ENCODE assay signal across 8 cellular contexts in the genomic region with DNA sequence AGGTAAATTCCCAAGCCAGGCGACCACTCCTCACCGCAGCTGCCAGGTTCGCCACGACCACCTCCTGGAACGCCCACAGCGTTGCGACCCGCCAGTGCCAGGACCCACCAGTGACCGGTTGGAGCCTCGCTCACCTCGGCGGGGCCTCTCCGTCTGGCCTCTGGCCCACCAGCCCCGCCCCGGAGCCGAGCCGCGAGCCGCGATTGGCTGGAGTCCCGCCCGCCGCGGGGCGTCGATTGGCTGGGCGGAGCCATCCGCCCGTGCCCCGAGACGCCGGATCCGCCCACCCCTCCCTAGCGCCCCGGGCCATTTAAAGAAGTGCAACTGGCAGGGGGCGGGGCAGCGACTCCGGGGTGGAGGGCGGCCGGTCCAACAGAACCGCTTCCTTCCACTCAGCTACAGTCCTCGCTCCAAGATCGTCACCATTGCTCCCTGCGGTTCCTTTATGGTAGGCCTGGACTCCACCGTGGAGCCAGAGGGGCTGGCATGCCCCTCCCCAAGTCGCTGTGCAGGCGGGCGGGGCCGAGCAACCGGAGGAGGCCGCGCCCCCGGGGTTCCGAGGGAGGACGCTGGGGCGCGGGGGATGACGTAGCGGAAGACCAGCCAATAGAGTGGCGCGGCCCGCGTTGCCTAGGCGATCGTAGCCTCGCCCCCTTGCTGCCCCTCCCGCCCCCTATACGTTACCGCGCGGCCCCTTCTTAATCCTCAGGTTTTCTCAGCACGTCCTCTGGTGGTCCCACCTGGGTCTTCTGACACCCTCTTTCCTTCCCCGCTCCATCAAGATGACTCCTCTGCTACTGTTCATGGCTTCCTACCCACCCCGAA. TPM values are rescaled to one million over a fixed set of nuclear protein-coding genes. Genes with fewer than 3 reads are reported as not detected.
DNase-seq lines count a peak whose midpoint lies in the region; TF ChIP-seq lines count a peak whose summit lies in the region.

Gene SERTAD3, minus strand, starts transcription at position 155 of the 825 bp plus-strand sequence. CDS start 2,255 bp downstream, outside the sequence.

- H2BK15ac ChIP-seq in mesenchymal stem cell (ENCODE audit: low read depth, poor library complexity, severe bottlenecking): peak within 1 kb of the TSS; percentile 91

- H2AK5ac ChIP-seq in mesenchymal stem cell (ENCODE audit: low read length, severe bottlenecking): peak within 1 kb of the TSS; percentile 99

- TF ChIP-seq CTCF in GM20000 (IDR thresholded peaks at IDR 0.05; ENCODE audit: extremely low read depth, missing control alignments): peak; percentile 5

- peak within 1 kb of the TSS; percentile 97 to 99 for H3K18ac ChIP-seq in mesenchymal stem cell (ENCODE audit: low read depth in 1 of 2, low read length in 2 of 2)

- peak within 1 kb of the TSS in 1 of 2 experiments; percentile 68 for H2BK12ac ChIP-seq in mesenchymal stem cell (ENCODE audit: low read length in 2 of 2)

- H2AFZ ChIP-seq in mesenchymal stem cell (ENCODE audit: low read depth, low read length): peak within 1 kb of the TSS; percentile 64

- no peaks in the 10 kb centered on the region for H3K27me3 ChIP-seq in effector memory CD4-positive, alpha-beta T cell (replicated peaks; ENCODE audit: control insufficient read depth, insufficient read depth, low read length, poor library complexity, severe bottlenecking)
- no peaks in the 10 kb centered on the region for H3K27me3 ChIP-seq in mesenchymal stem cell (ENCODE audit: control insufficient read depth in 1 of 2, insufficient read depth in 1 of 2, low read length in 2 of 2)

- peak within 1 kb of the TSS; percentile 73 for H3K4me3 ChIP-seq in effector memory CD4-positive, alpha-beta T cell (ENCODE audit: insufficient read depth, low read depth, low read length, poor library complexity, severe bottlenecking)
- peak within 1 kb of the TSS; percentile 94 to 97 for H3K4me3 ChIP-seq in mesenchymal stem cell (ENCODE audit: insufficient read depth in 1 of 2, low read depth in 1 of 2, low read length in 2 of 2)

- H3K9me3 ChIP-seq in effector memory CD4-positive, alpha-beta T cell (ENCODE audit: control insufficient read depth, low read length): no peaks in the 10 kb centered on the region
- no peaks in the 10 kb centered on the region for H3K9me3 ChIP-seq in mesenchymal stem cell (ENCODE audit: control insufficient read depth, low read length)

- H3K4me1 ChIP-seq in effector memory CD4-positive, alpha-beta T cell (ENCODE audit: control insufficient read depth, insufficient read depth, low read length, poor library complexity, severe bottlenecking): peaks cover 8% of the 10 kb centered on the region
- H3K4me1 ChIP-seq in mesenchymal stem cell (ENCODE audit: control insufficient read depth, insufficient read depth, low read depth, low read length): peaks cover 20% of the 10 kb centered on the region

- DNase-seq in COR-L47 (lab: John Stamatoyannopoulos, UW) (peak; percentile 97), GM20000 (ENCODE audit: low spot score) (peak; percentile 98), HT-29 (ENCODE audit: low spot score) (peak; percentile 99), mesenchymal stem cell (peak; percentile 96)
- DNase-seq in NK-92 treated with Interleukin-12 subunit alpha and Interleukin-12 subunit beta, amount 100 ng/mL, for 24 hours (lab: John Stamatoyannopoulos, UW): peak; percentile 97
- peak; percentile 99 for DNase-seq in activated CD8-positive, alpha-beta memory T cell treated with anti-CD3 and anti-CD28 coated beads for 24 hours
- peak; percentile 91 to 95 (median 94) for DNase-seq in effector memory CD4-positive, alpha-beta T cell
- peak; percentile 96 for DNase-seq in stimulated activated CD8-positive, alpha-beta memory T cell treated with anti-CD3 and anti-CD28 coated beads, Interleukin-12 subunit alpha, Interleukin-12 subunit beta, amount 100 ng/mL, for 4 hours (ENCODE audit: low read depth)

- H3K36me3 ChIP-seq in effector memory CD4-positive, alpha-beta T cell (ENCODE audit: control insufficient read depth, insufficient read depth, low read length): peaks cover 19% of the 10 kb centered on the region
- peaks cover 36 to 41% of the 10 kb centered on the region in 2 experiments for H3K36me3 ChIP-seq in mesenchymal stem cell (ENCODE audit: control insufficient read depth in 1 of 2, insufficient read depth in 2 of 2, low read depth in 1 of 2, low read length in 2 of 2)

- peak within 1 kb of the TSS; percentile 90 for H4K91ac ChIP-seq in mesenchymal stem cell (ENCODE audit: low read length)

- peak within 1 kb of the TSS; percentile 95 for H2BK5ac ChIP-seq in mesenchymal stem cell (ENCODE audit: low read depth, low read length, poor library complexity, severe bottlenecking)

- peak within 1 kb of the TSS; percentile 79 to 89 for H3K14ac ChIP-seq in mesenchymal stem cell (ENCODE audit: low read length in 2 of 2)

- H3K27ac ChIP-seq in effector memory CD4-positive, alpha-beta T cell (ENCODE audit: insufficient read depth, low read length, poor library complexity, severe bottlenecking): peak within 1 kb of the TSS; percentile 81
- H3K27ac ChIP-seq in mesenchymal stem cell (ENCODE audit: low read length, poor library complexity, severe bottlenecking): peak within 1 kb of the TSS; percentile 99

- H2BK120ac ChIP-seq in mesenchymal stem cell (ENCODE audit: low read depth, low read length): peak within 1 kb of the TSS; percentile 95

- peak within 1 kb of the TSS; percentile 97 for H3K9ac ChIP-seq in mesenchymal stem cell (ENCODE audit: low read length)

- peak within 1 kb of the TSS; percentile 97 for H3K4ac ChIP-seq in mesenchymal stem cell (ENCODE audit: low read depth in 1 of 2, low read length in 2 of 2)

- H4K8ac ChIP-seq in mesenchymal stem cell (ENCODE audit: low read length): peak within 1 kb of the TSS; percentile 69

- WGBS in mesenchymal stem cell: under 1% methylated on average over 72 of the region's 74 CpGs

- H3K23ac ChIP-seq in mesenchymal stem cell (ENCODE audit: low read length in 2 of 2): peak within 1 kb of the TSS in 1 of 2 experiments; percentile 77

- peak within 1 kb of the TSS; percentile 94 for H3K4me2 ChIP-seq in mesenchymal stem cell (ENCODE audit: low read length, poor library complexity, severe bottlenecking)

- peaks cover 4% of the 10 kb centered on the region for H3K79me1 ChIP-seq in mesenchymal stem cell (replicated peaks; ENCODE audit: low read length, poor library complexity, severe bottlenecking)

RNA-seq across cellular contexts. Expression of gene SERTAD3, which starts in this region (rescaled TPM):
- 23.4 and 30.6 TPM in 2 replicates for total RNA-seq in HT-29 (2014; rRNA removed; shearing (Covaris generic))
- 22.0 TPM for polyA plus RNA-seq in mesenchymal stem cell (2013, experiment 1 of 2)
- 22.4 TPM for polyA plus RNA-seq in mesenchymal stem cell (2013, experiment 2 of 2)

Comparison
In these comparisons a context has a peak if more than half of its experiments do, and no peak if none do; other contexts are left out.
1. Peak in every context shown above with its lines: DNase-seq, H3K4me3 ChIP-seq and H3K27ac ChIP-seq.